Comparison of ENCODE assay signal across 1 cellular context in the genomic region with DNA sequence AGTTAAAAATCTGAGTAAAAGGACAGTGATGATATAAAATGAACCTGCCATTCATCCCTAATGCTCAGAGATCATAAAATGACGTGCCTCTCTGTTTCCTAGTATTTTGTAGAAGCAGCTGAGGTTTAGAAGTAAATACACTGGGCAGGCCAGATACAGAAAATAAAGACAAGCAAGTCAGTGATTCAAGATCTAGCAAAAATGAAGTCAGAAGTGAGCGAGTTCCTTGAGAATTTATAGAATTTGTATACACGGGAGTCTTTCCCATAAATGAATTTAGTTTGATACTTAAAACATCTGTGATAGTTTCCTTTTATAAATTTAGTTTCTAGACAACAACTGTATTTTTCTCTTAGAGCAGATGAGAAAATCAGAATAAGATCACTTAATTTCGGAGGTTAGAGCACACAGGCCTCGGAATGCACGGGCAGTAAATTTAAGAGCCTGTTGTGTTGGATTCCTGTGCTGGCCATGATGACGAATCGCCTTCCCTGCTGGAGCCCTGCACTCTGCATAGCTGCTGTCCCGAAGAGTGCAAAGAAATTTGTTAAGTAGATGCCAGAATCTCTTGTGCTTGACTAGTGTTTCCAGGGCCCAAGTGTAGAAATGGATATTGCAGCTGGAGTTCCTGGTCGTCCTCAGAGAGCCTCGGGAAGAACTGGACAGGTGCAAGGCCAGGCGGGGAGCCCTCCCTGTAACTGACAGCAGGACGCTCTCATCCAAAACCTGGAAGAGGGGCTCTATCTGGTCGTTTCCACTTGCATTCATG.
TF ChIP-seq lines count a peak whose summit lies in the region.

No MANE protein-coding gene starts in this region.

TF ChIP-seq in HepG2, 621 proteins besides CTCF, POLR2A, EP300 and RAD21 (continued from another document):
- TF ChIP-seq USF2 (IDR thresholded peaks at IDR 0.05; ENCODE audit: low read depth, low read length), result no peak
- TF ChIP-seq USF2 (CRISPR knock-in tag; IDR thresholded peaks at IDR 0.05; ENCODE audit: borderline replicate concordance), result no peak
- no peak for TF ChIP-seq CHD4 (IDR thresholded peaks at IDR 0.05; ENCODE audit: borderline replicate concordance, low read length)
- peak; percentile 41; the same call in 1 of the 2 replicates for TF ChIP-seq ZNF704 (CRISPR knock-in tag; IDR thresholded peaks at IDR 0.05; ENCODE audit: borderline replicate concordance)
- no peak for TF ChIP-seq MXD3 (CRISPR knock-in tag; IDR thresholded peaks at IDR 0.05)
- TF ChIP-seq YY1 (IDR thresholded peaks at IDR 0.05; ENCODE audit: insufficient read depth, insufficient replicate concordance, low read depth, low read length), result peak; percentile 9
- no peak for TF ChIP-seq ZNF770 (CRISPR knock-in tag; IDR thresholded peaks at IDR 0.05)
- no peak for TF ChIP-seq ZNF841 (CRISPR knock-in tag; IDR thresholded peaks at IDR 0.05; ENCODE audit: borderline replicate concordance)
- no peak for TF ChIP-seq TBP (CRISPR knock-in tag; IDR thresholded peaks at IDR 0.05)
- TF ChIP-seq, protein P1, sequence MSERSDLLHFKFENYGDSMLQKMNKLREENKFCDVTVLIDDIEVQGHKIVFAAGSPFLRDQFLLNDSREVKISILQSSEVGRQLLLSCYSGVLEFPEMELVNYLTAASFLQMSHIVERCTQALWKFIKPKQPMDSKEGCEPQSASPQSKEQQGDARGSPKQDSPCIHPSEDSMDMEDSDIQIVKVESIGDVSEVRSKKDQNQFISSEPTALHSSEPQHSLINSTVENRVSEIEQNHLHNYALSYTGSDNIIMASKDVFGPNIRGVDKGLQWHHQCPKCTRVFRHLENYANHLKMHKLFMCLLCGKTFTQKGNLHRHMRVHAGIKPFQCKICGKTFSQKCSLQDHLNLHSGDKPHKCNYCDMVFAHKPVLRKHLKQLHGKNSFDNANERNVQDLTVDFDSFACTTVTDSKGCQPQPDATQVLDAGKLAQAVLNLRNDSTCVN (CRISPR knock-in tag; IDR thresholded peaks at IDR 0.05; ENCODE audit: borderline replicate concordance), result no peak
- no peak for TF ChIP-seq ZNF710 (CRISPR knock-in tag; IDR thresholded peaks at IDR 0.05; ENCODE audit: borderline replicate concordance)
